In genomic region chr16:24856871-24857270, GRCh38 we compare ENCODE assay signal across 8 cellular contexts. TPM values are rescaled to one million over a fixed set of nuclear protein-coding genes. Genes with fewer than 3 reads are reported as not detected.
"Had no signal": no experiment of that assay in that cellular context is flagged by ENCODE, and none has a peak within 500 bp of the region (broad histone marks: within the 10 kb centered on the region; RNA-seq: fewer than 3 reads in every experiment).

No MANE protein-coding gene starts in this region.

RNA-seq across cellular contexts. Expression of gene SLC5A11, which starts 11.1 kb away (rescaled TPM):
- total RNA-seq: kidney epithelial cell, left cardiac atrium, left ventricle myocardium superior, lower leg skin, lung microvascular endothelial cell, mammary epithelial cell, myocyte had no signal
- polyA plus RNA-seq: immature natural killer cell had no signal
